In genomic region chr1:154860154-154860870, GRCh38 we compare ENCODE assay signal across 8 cellular contexts. TPM values are rescaled to one million over a fixed set of nuclear protein-coding genes. Genes with fewer than 3 reads are reported as not detected.
DNase-seq lines count a peak whose midpoint lies in the region; ATAC-seq, FAIRE-seq and TF ChIP-seq lines count a peak whose summit lies in the region.

No MANE protein-coding gene starts in this region.

- H3K36me3 Mint-ChIP-seq in endothelial cell (ENCODE audit: low read depth, unreplicated experiment), result no peaks in the 10 kb centered on the region

- DNase-seq in GM12891 (ENCODE audit: insufficient read length, low spot score) (peak; percentile 46), endothelial cell (ENCODE audit: low spot score) (no peak), D721Med (ENCODE audit: insufficient read length, low spot score) (no peak), nucleus accumbens (lab: John Stamatoyannopoulos, UW) (no peak)
- no peak for DNase-seq in activated CD4-positive, CD25-positive, alpha-beta regulatory T cell (lab: John Stamatoyannopoulos, UW)

- H3K27me3 Mint-ChIP-seq in endothelial cell (ENCODE audit: unreplicated experiment), result peaks cover 12% of the 10 kb centered on the region

- no peaks in the 10 kb centered on the region for H3K36me3 ChIP-seq in gastroesophageal sphincter

- no peak for TF ChIP-seq EP300 in gastroesophageal sphincter (IDR thresholded peaks at IDR 0.05)

- TF ChIP-seq CTCF in endothelial cell (IDR thresholded peaks at IDR 0.05; ENCODE audit: unreplicated experiment), result no peak
- no peak for TF ChIP-seq CTCF in gastroesophageal sphincter (IDR thresholded peaks at IDR 0.05)
- TF ChIP-seq CTCF in D721Med (IDR thresholded peaks at IDR 0.05; ENCODE audit: insufficient read depth, missing control alignments), result no peak

- H3K27ac Mint-ChIP-seq in endothelial cell (ENCODE audit: unreplicated experiment), result no peak overlapping the region

- peak overlapping the region in 1 of 4 donors; percentile 35 for H3K27ac ChIP-seq in gastroesophageal sphincter

- WGBS in gastroesophageal sphincter (ENCODE audit: low coverage in 1 of 2), 2 donors, result 37 to 85% methylated on average over 2 to 6 of the region's 12 CpGs

- no peaks in the 10 kb centered on the region for H3K9me3 ChIP-seq in gastroesophageal sphincter

- H3K4me1 Mint-ChIP-seq in endothelial cell (ENCODE audit: unreplicated experiment), result peaks cover 43% of the 10 kb centered on the region

- peak overlapping the region; percentile 24 for H3K4me3 Mint-ChIP-seq in endothelial cell (ENCODE audit: unreplicated experiment)

- FAIRE-seq in GM12891 (lab: Jason Lieb, UNC) (peak; percentile 95), D721Med (lab: Jason Lieb, UNC) (no peak)

- H3K4me3 ChIP-seq in gastroesophageal sphincter, result no peak overlapping the region

- H3K4me1 ChIP-seq in gastroesophageal sphincter, result peaks cover 0 to 31% (median 0%) of the 10 kb centered on the region in 3 donors

- H3K9me3 Mint-ChIP-seq in endothelial cell (ENCODE audit: unreplicated experiment), result no peaks in the 10 kb centered on the region

- TF ChIP-seq POLR2A in GM12891 (IDR thresholded peaks at IDR 0.05; ENCODE audit: low read depth, low read length), result peak; percentile 43; the same call in 1 of the 2 replicates
- TF ChIP-seq POLR2A in gastroesophageal sphincter (IDR thresholded peaks at IDR 0.05), result no peak

- peak; percentile 39 for ATAC-seq in GM21367 (IDR thresholded peaks at IDR 0.05; ENCODE audit: unreplicated experiment)
- peak; percentile 29 for ATAC-seq in HG03469 (IDR thresholded peaks at IDR 0.05; ENCODE audit: unreplicated experiment)
- ATAC-seq in gastroesophageal sphincter, result no peak

- peaks cover 5% of the 10 kb centered on the region for H3K27me3 ChIP-seq in gastroesophageal sphincter

TF ChIP-seq in GM12891, 5 proteins besides CTCF, POLR2A, EP300 and RAD21:
- peak; percentile 94; the same call in 1 of the 2 replicates for TF ChIP-seq POU2F2 (IDR thresholded peaks at IDR 0.05; ENCODE audit: low read depth, low read length)
- TF ChIP-seq POLR2AphosphoS5 (IDR thresholded peaks at IDR 0.05; ENCODE audit: low read depth, low read length), result no peak
- no peak for TF ChIP-seq TAF1 (IDR thresholded peaks at IDR 0.05; ENCODE audit: low read depth, low read length)
- TF ChIP-seq SPI1 (IDR thresholded peaks at IDR 0.05; ENCODE audit: low read depth, low read length), result peak; percentile 87
- peak; percentile 40 for TF ChIP-seq PAX5 (IDR thresholded peaks at IDR 0.05; ENCODE audit: insufficient read depth, low read length, severe bottlenecking)
TF ChIP-seq in GM12891: peak in this region for 3.

RNA-seq across cellular contexts. Expression of gene KCNN3, which starts 9.8 kb away (rescaled TPM):
- polyA plus RNA-seq in GM12891 (2012; ENCODE audit: low read depth, missing spikeins), result 8.7 TPM
- 17.3 TPM for total RNA-seq in endothelial cell (ENCODE audit: unreplicated experiment)
- 10 to 100 TPM in 1 of 4 donors, 1 to 10 TPM in 3; 1.8 to 13.7 (median 8.1) TPM for total RNA-seq in gastroesophageal sphincter
